In genomic region chr11:94493443-94494199, GRCh38 we compare ENCODE assay signal across 8 cellular contexts.
DNase-seq lines count a peak whose midpoint lies in the region; ATAC-seq and TF ChIP-seq lines count a peak whose summit lies in the region.

A gene with protein sequence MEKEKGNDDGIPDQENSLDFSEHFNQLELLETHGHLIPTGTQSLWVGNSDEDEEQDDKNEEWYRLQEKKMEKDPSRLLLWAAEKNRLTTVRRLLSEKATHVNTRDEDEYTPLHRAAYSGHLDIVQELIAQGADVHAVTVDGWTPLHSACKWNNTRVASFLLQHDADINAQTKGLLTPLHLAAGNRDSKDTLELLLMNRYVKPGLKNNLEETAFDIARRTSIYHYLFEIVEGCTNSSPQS (plus strand): TSS chr11:94493984. CDS start chr11:94496694, 2,710 bp downstream.
MRE11 (minus strand) TSS chr11:94493844; CDS start chr11:94492801, 1,043 bp downstream.

- ATAC-seq in GM19035 (IDR thresholded peaks at IDR 0.05; ENCODE audit: unreplicated experiment): peak; percentile 100
- ATAC-seq in HG03354 (IDR thresholded peaks at IDR 0.05; ENCODE audit: poor library complexity, severe bottlenecking, unreplicated experiment): peak; percentile 99
- ATAC-seq in activated CD4-positive, CD25-positive, alpha-beta regulatory T cell treated with anti-CD3 and anti-CD28 coated beads, Interleukin-2, amount 50 U/mL, for 24 hours: peak; percentile 99 to 100

- no peak for TF ChIP-seq CTCF in AG09309 (IDR thresholded peaks at IDR 0.05; ENCODE audit: control insufficient read depth, insufficient read depth, low read depth, low read length, missing control alignments)

- H3K4me3 ChIP-seq in AG09309 (ENCODE audit: control insufficient read depth, low read depth, low read length): peak within 1 kb of the TSS; percentile 94

- DNase-seq in AG09309 (ENCODE audit: low read depth) (peak; percentile 88), NCI-H446 treated with DMSO at 0.1 percent for 48 hours (lab: John Stamatoyannopoulos, UW) (peak; percentile 97), cerebellar nuclear complex (lab: John Stamatoyannopoulos, UW) (peak; percentile 92 to 98), islet precursor cell (peak; percentile 99)
- peak; percentile 90 to 95 (median 92) for DNase-seq in stimulated activated CD4-positive, alpha-beta T cell treated with anti-CD3 and anti-CD28 coated beads, Interleukin-12 subunit alpha, Interleukin-12 subunit beta, amount 100 ng/mL, for 48 hours (ENCODE audit: low read depth in 2 of 3, low spot score in 1 of 3)

Comparison
In these comparisons a context has a peak if more than half of its experiments do, and no peak if none do; other contexts are left out.
1. Peak in every context shown above with its lines: DNase-seq, ATAC-seq and H3K4me3 ChIP-seq.